18 cellular contexts compared by ENCODE assay signal in the genomic region with DNA sequence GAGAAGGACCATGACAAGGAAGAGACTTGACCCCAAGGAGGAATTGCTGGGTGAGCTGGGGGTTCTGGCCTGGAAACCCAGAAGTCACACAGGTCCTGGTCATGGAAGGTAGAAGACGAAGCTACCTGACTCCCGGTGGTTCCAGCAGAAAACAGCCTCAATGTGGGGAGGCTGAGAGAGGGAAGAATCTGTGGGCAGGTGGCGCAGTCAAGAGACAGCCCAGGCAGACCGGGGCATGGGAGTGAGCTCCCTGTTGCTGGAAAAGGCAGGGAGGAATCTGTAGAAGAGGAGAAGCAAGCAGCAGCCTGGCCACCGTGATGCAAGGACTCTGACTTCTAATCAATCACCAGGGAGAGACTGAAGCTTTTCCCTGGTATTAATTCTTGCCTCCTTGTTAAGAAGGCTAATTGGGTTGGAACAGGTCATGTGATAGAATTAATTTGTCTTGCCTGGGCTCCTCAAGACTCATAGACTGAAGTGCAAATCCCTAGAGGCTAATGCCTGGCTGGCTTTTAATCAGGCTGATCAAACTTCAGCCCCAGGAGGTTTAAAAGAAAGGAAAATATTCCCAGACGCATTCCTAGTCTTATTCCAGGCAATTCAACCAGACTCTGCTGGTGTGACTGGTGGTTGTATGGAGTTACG. TPM values are rescaled to one million over a fixed set of nuclear protein-coding genes. Genes with fewer than 3 reads are reported as not detected.
"Had no signal": no experiment of that assay in that cellular context is flagged by ENCODE, and none has a peak within 500 bp of the region (broad histone marks: within the 10 kb centered on the region; RNA-seq: fewer than 3 reads in every experiment).

No MANE protein-coding gene starts in this region.

- DNase-seq: activated CD4-positive, alpha-beta T cell treated with anti-CD3 and anti-CD28 coated beads, Interleukin-2, amount 50 U/mL, for 1 hour; activated CD8-positive, alpha-beta memory T cell treated with anti-CD3 and anti-CD28 coated beads for 24 hours; activated naive CD4-positive, alpha-beta T cell; activated naive CD8-positive, alpha-beta T cell treated with anti-CD3 and anti-CD28 coated beads, Interleukin-2, amount 10 ng/mL, durations not matched to agents 7 days and 5 days; dermis blood vessel endothelial cell; foreskin melanocyte; immature natural killer cell; left lung; mucosa of descending colon; naive thymus-derived CD8-positive, alpha-beta T cell; psoas muscle; spleen had no signal

- ATAC-seq: left lung; mucosa of descending colon; naive thymus-derived CD8-positive, alpha-beta T cell; psoas muscle; sciatic nerve had no signal

- H3K4me3 ChIP-seq: left lung, mucosa of descending colon, psoas muscle, spleen, suprapubic skin had no signal

- H3K27ac ChIP-seq: epithelial cell of prostate, left lung, psoas muscle, spleen, suprapubic skin had no signal

RNA-seq across cellular contexts. Expression of a gene that starts 30.2 kb away (rescaled TPM):
- total RNA-seq: activated naive CD8-positive, alpha-beta T cell treated with anti-CD3 and anti-CD28 coated beads, Interleukin-2, amount 10 ng/mL, durations not matched to agents 7 days and 5 days; activated T-helper 1 cell treated with anti-CD3 and anti-CD28 coated beads, Interleukin-12 subunit alpha, Interleukin-12 subunit beta, Interleukin-2, Interleukin-4 antibody, amounts not matched to agents 30 ng/mL and 10 ng/mL and 1 ng/mL, durations not matched to agents 14 hours and 24 hours and 36 hours; bronchial epithelial cell; naive thymus-derived CD8-positive, alpha-beta T cell; psoas muscle; sciatic nerve; spleen; suprapubic skin; T-helper 2 cell treated with Interferon-gamma antibody and Interleukin-4, amounts not matched to agents 100 ng/mL and 5 ng/mL, for 36 hours had no signal
